Comparison of ENCODE assay signal across 3 cellular contexts in the genomic region with DNA sequence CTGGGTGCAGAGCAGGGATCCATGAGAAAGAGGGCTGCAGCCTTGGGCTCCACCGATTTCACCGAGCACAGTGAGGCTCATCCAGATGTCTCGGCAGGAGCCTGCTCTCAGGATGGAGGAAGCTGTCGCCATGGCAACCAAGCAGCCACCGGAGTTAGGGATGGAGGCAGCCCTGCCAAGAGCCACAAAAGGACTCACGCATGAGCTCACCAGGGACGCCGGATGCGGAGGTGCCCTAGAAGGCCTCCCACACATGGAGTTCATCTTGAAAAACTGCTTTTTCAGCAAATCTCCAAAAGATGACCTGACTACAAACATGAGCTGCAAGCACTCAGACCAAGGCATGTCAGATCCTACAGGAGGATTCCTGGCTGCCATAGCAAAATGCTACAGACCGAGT.
TF ChIP-seq lines count a peak whose summit lies in the region.

No MANE protein-coding gene starts in this region.

TF ChIP-seq in SK-N-SH, 30 proteins besides CTCF, POLR2A, EP300 and RAD21 (continued from another document):
- TF ChIP-seq, protein P1, sequence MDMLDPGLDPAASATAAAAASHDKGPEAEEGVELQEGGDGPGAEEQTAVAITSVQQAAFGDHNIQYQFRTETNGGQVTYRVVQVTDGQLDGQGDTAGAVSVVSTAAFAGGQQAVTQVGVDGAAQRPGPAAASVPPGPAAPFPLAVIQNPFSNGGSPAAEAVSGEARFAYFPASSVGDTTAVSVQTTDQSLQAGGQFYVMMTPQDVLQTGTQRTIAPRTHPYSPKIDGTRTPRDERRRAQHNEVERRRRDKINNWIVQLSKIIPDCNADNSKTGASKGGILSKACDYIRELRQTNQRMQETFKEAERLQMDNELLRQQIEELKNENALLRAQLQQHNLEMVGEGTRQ (IDR thresholded peaks at IDR 0.05; ENCODE audit: borderline replicate concordance, low read depth, low read length) = no peak
- TF ChIP-seq FOSL2 (IDR thresholded peaks at IDR 0.05; ENCODE audit: borderline replicate concordance, low read depth) (no peak), CHD2 (IDR thresholded peaks at IDR 0.05; ENCODE audit: low read length, partially characterized antibody) (no peak), POLR2AphosphoS5 (IDR thresholded peaks at IDR 0.05; ENCODE audit: low read depth, low read length) (no peak), NFIC (IDR thresholded peaks at IDR 0.05; ENCODE audit: borderline replicate concordance) (no peak), EZH2phosphoT487 (IDR thresholded peaks at IDR 0.05; ENCODE audit: borderline replicate concordance, low read depth) (no peak), TAF1 (IDR thresholded peaks at IDR 0.05; ENCODE audit: borderline replicate concordance, low read depth, low read length) (no peak)
- TF ChIP-seq, protein P2, sequence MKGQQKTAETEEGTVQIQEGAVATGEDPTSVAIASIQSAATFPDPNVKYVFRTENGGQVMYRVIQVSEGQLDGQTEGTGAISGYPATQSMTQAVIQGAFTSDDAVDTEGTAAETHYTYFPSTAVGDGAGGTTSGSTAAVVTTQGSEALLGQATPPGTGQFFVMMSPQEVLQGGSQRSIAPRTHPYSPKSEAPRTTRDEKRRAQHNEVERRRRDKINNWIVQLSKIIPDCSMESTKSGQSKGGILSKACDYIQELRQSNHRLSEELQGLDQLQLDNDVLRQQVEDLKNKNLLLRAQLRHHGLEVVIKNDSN (IDR thresholded peaks at IDR 0.05; ENCODE audit: borderline replicate concordance, low read depth) = no peak
- TF ChIP-seq, protein P3, sequence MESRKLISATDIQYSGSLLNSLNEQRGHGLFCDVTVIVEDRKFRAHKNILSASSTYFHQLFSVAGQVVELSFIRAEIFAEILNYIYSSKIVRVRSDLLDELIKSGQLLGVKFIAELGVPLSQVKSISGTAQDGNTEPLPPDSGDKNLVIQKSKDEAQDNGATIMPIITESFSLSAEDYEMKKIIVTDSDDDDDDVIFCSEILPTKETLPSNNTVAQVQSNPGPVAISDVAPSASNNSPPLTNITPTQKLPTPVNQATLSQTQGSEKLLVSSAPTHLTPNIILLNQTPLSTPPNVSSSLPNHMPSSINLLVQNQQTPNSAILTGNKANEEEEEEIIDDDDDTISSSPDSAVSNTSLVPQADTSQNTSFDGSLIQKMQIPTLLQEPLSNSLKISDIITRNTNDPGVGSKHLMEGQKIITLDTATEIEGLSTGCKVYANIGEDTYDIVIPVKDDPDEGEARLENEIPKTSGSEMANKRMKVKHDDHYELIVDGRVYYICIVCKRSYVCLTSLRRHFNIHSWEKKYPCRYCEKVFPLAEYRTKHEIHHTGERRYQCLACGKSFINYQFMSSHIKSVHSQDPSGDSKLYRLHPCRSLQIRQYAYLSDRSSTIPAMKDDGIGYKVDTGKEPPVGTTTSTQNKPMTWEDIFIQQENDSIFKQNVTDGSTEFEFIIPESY (IDR thresholded peaks at IDR 0.05; ENCODE audit: borderline replicate concordance, low read depth) = no peak
- TF ChIP-seq, protein P4, sequence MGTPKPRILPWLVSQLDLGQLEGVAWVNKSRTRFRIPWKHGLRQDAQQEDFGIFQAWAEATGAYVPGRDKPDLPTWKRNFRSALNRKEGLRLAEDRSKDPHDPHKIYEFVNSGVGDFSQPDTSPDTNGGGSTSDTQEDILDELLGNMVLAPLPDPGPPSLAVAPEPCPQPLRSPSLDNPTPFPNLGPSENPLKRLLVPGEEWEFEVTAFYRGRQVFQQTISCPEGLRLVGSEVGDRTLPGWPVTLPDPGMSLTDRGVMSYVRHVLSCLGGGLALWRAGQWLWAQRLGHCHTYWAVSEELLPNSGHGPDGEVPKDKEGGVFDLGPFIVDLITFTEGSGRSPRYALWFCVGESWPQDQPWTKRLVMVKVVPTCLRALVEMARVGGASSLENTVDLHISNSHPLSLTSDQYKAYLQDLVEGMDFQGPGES (IDR thresholded peaks at IDR 0.05; ENCODE audit: low read depth, low read length) = no peak
- TF ChIP-seq, protein P5, sequence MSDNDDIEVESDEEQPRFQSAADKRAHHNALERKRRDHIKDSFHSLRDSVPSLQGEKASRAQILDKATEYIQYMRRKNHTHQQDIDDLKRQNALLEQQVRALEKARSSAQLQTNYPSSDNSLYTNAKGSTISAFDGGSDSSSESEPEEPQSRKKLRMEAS (IDR thresholded peaks at IDR 0.05; ENCODE audit: low read depth) = no peak

TF ChIP-seq in SK-N-SH treated with all-trans-retinoic acid at 6 μM for 48 hours, 23 proteins besides CTCF, POLR2A, EP300 and RAD21 (continued from another document):
- TF ChIP-seq, protein P6, sequence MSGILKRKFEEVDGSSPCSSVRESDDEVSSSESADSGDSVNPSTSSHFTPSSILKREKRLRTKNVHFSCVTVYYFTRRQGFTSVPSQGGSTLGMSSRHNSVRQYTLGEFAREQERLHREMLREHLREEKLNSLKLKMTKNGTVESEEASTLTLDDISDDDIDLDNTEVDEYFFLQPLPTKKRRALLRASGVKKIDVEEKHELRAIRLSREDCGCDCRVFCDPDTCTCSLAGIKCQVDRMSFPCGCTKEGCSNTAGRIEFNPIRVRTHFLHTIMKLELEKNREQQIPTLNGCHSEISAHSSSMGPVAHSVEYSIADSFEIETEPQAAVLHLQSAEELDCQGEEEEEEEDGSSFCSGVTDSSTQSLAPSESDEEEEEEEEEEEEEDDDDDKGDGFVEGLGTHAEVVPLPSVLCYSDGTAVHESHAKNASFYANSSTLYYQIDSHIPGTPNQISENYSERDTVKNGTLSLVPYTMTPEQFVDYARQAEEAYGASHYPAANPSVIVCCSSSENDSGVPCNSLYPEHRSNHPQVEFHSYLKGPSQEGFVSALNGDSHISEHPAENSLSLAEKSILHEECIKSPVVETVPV (CRISPR knock-in tag; IDR thresholded peaks at IDR 0.05) = no peak
- TF ChIP-seq TOX (CRISPR knock-in tag; IDR thresholded peaks at IDR 0.05; ENCODE audit: borderline replicate concordance) (no peak), PPARA (CRISPR knock-in tag; IDR thresholded peaks at IDR 0.05; ENCODE audit: borderline replicate concordance) (no peak), ISL1 (CRISPR knock-in tag; IDR thresholded peaks at IDR 0.05) (no peak), ARNTL (CRISPR knock-in tag; IDR thresholded peaks at IDR 0.05; ENCODE audit: borderline replicate concordance, low read depth) (no peak), CSDC2 (CRISPR knock-in tag; IDR thresholded peaks at IDR 0.05) (no peak), ESRRG (CRISPR knock-in tag; IDR thresholded peaks at IDR 0.05) (no peak), ZNF70 (CRISPR knock-in tag; IDR thresholded peaks at IDR 0.05) (no peak), ZFP30 (CRISPR knock-in tag; IDR thresholded peaks at IDR 0.05) (no peak), BACH2 (CRISPR knock-in tag; IDR thresholded peaks at IDR 0.05; ENCODE audit: borderline replicate concordance) (no peak), OSR1 (CRISPR knock-in tag; IDR thresholded peaks at IDR 0.05) (no peak), ZNF565 (CRISPR knock-in tag; conservative IDR thresholded peaks at IDR 0.05; ENCODE audit: low read depth) (no peak), ZC3H10 (CRISPR knock-in tag; IDR thresholded peaks at IDR 0.05) (no peak), RARB (CRISPR knock-in tag; IDR thresholded peaks at IDR 0.05) (no peak)
- TF ChIP-seq, protein P7, sequence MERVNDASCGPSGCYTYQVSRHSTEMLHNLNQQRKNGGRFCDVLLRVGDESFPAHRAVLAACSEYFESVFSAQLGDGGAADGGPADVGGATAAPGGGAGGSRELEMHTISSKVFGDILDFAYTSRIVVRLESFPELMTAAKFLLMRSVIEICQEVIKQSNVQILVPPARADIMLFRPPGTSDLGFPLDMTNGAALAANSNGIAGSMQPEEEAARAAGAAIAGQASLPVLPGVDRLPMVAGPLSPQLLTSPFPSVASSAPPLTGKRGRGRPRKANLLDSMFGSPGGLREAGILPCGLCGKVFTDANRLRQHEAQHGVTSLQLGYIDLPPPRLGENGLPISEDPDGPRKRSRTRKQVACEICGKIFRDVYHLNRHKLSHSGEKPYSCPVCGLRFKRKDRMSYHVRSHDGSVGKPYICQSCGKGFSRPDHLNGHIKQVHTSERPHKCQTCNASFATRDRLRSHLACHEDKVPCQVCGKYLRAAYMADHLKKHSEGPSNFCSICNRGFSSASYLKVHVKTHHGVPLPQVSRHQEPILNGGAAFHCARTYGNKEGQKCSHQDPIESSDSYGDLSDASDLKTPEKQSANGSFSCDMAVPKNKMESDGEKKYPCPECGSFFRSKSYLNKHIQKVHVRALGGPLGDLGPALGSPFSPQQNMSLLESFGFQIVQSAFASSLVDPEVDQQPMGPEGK (CRISPR knock-in tag; IDR thresholded peaks at IDR 0.05; ENCODE audit: borderline replicate concordance) = no peak
- TF ChIP-seq, protein P8, sequence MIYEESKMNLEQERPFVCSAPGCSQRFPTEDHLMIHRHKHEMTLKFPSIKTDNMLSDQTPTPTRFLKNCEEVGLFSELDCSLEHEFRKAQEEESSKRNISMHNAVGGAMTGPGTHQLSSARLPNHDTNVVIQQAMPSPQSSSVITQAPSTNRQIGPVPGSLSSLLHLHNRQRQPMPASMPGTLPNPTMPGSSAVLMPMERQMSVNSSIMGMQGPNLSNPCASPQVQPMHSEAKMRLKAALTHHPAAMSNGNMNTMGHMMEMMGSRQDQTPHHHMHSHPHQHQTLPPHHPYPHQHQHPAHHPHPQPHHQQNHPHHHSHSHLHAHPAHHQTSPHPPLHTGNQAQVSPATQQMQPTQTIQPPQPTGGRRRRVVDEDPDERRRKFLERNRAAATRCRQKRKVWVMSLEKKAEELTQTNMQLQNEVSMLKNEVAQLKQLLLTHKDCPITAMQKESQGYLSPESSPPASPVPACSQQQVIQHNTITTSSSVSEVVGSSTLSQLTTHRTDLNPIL (CRISPR knock-in tag; IDR thresholded peaks at IDR 0.05; ENCODE audit: low read depth) = no peak
TF ChIP-seq in SK-N-SH treated with all-trans-retinoic acid at 6 μM for 48 hours: peak in this region for 0.

TF ChIP-seq in WTC11, 78 proteins besides CTCF, POLR2A, EP300 and RAD21 (continued from another document and continues in another):
- TF ChIP-seq, protein P9, sequence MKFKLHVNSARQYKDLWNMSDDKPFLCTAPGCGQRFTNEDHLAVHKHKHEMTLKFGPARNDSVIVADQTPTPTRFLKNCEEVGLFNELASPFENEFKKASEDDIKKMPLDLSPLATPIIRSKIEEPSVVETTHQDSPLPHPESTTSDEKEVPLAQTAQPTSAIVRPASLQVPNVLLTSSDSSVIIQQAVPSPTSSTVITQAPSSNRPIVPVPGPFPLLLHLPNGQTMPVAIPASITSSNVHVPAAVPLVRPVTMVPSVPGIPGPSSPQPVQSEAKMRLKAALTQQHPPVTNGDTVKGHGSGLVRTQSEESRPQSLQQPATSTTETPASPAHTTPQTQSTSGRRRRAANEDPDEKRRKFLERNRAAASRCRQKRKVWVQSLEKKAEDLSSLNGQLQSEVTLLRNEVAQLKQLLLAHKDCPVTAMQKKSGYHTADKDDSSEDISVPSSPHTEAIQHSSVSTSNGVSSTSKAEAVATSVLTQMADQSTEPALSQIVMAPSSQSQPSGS (CRISPR knock-in tag; IDR thresholded peaks at IDR 0.05; ENCODE audit: borderline replicate concordance, low read depth) = no peak
- TF ChIP-seq, protein P10, sequence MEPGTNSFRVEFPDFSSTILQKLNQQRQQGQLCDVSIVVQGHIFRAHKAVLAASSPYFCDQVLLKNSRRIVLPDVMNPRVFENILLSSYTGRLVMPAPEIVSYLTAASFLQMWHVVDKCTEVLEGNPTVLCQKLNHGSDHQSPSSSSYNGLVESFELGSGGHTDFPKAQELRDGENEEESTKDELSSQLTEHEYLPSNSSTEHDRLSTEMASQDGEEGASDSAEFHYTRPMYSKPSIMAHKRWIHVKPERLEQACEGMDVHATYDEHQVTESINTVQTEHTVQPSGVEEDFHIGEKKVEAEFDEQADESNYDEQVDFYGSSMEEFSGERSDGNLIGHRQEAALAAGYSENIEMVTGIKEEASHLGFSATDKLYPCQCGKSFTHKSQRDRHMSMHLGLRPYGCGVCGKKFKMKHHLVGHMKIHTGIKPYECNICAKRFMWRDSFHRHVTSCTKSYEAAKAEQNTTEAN (CRISPR knock-in tag; IDR thresholded peaks at IDR 0.05) = no peak
- no peak for TF ChIP-seq JAZF1 (CRISPR knock-in tag; IDR thresholded peaks at IDR 0.05)
- TF ChIP-seq OVOL2 (CRISPR knock-in tag; IDR thresholded peaks at IDR 0.05; ENCODE audit: borderline replicate concordance) = no peak
- no peak for TF ChIP-seq SMAD3 (CRISPR knock-in tag; IDR thresholded peaks at IDR 0.05; ENCODE audit: borderline replicate concordance)
- TF ChIP-seq, protein P11, sequence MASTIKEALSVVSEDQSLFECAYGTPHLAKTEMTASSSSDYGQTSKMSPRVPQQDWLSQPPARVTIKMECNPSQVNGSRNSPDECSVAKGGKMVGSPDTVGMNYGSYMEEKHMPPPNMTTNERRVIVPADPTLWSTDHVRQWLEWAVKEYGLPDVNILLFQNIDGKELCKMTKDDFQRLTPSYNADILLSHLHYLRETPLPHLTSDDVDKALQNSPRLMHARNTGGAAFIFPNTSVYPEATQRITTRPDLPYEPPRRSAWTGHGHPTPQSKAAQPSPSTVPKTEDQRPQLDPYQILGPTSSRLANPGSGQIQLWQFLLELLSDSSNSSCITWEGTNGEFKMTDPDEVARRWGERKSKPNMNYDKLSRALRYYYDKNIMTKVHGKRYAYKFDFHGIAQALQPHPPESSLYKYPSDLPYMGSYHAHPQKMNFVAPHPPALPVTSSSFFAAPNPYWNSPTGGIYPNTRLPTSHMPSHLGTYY (CRISPR knock-in tag; IDR thresholded peaks at IDR 0.05) = no peak
- TF ChIP-seq ZNF219 (CRISPR knock-in tag; IDR thresholded peaks at IDR 0.05; ENCODE audit: borderline replicate concordance) = no peak
- TF ChIP-seq ZBTB21 (CRISPR knock-in tag; IDR thresholded peaks at IDR 0.05; ENCODE audit: borderline replicate concordance) = no peak
- TF ChIP-seq, protein P12, sequence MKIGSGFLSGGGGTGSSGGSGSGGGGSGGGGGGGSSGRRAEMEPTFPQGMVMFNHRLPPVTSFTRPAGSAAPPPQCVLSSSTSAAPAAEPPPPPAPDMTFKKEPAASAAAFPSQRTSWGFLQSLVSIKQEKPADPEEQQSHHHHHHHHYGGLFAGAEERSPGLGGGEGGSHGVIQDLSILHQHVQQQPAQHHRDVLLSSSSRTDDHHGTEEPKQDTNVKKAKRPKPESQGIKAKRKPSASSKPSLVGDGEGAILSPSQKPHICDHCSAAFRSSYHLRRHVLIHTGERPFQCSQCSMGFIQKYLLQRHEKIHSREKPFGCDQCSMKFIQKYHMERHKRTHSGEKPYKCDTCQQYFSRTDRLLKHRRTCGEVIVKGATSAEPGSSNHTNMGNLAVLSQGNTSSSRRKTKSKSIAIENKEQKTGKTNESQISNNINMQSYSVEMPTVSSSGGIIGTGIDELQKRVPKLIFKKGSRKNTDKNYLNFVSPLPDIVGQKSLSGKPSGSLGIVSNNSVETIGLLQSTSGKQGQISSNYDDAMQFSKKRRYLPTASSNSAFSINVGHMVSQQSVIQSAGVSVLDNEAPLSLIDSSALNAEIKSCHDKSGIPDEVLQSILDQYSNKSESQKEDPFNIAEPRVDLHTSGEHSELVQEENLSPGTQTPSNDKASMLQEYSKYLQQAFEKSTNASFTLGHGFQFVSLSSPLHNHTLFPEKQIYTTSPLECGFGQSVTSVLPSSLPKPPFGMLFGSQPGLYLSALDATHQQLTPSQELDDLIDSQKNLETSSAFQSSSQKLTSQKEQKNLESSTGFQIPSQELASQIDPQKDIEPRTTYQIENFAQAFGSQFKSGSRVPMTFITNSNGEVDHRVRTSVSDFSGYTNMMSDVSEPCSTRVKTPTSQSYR (CRISPR knock-in tag; IDR thresholded peaks at IDR 0.05) = no peak
- no peak for TF ChIP-seq CBFB (CRISPR knock-in tag; IDR thresholded peaks at IDR 0.05; ENCODE audit: low read depth)
- no peak for TF ChIP-seq SP1 (CRISPR knock-in tag; conservative IDR thresholded peaks at IDR 0.05)
- TF ChIP-seq, protein P13, sequence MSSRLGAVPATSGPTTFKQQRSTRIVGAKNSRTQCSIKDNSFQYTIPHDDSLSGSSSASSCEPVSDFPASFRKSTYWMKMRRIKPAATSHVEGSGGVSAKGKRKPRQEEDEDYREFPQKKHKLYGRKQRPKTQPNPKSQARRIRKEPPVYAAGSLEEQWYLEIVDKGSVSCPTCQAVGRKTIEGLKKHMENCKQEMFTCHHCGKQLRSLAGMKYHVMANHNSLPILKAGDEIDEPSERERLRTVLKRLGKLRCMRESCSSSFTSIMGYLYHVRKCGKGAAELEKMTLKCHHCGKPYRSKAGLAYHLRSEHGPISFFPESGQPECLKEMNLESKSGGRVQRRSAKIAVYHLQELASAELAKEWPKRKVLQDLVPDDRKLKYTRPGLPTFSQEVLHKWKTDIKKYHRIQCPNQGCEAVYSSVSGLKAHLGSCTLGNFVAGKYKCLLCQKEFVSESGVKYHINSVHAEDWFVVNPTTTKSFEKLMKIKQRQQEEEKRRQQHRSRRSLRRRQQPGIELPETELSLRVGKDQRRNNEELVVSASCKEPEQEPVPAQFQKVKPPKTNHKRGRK (CRISPR knock-in tag; IDR thresholded peaks at IDR 0.05; ENCODE audit: borderline replicate concordance) = no peak
- TF ChIP-seq NR2C2 (CRISPR knock-in tag; IDR thresholded peaks at IDR 0.05) = no peak
